Comparison of ENCODE assay signal across 1 cellular context in genomic region chr14:105137481-105138020, GRCh38.
TF ChIP-seq lines count a peak whose summit lies in the region.

No MANE protein-coding gene starts in this region.

TF ChIP-seq in GM23338, 12 proteins besides CTCF, POLR2A, EP300 and RAD21 (continued from another document):
- no peak for TF ChIP-seq ETS1 (IDR thresholded peaks at IDR 0.05)
TF ChIP-seq in GM23338: peak in this region for 0.
